ENCODE assay signal across 1 cellular context in the genomic region with DNA sequence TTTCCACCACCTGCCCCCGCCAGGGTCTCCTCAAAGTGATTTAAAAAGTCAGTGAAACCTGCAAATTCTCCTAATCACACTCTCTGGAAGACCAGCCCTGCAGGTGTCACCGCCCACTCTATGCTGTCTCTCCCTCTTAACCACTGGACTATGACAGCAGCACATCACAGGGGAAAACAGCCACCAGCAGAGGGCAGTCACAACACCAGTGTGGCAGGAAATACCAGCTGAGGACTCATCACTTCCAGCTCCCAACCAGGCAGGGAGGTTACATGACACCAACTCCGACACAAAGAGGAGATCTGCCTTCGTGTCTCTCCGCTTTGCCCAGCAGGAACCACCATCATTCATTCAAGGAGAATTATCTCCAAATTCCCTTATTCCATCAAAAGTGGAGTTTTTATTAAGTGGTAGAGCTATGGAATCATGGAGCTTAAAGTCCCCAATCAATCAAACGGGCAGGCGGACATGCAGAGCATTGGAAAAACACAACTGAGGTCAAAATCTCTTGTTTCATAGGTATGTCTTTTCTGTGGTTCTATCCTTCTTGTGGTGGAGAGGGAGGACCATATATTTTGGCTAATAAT.
TF ChIP-seq lines count a peak whose summit lies in the region.

No MANE protein-coding gene starts in this region.

TF ChIP-seq in GM12878, 131 proteins besides CTCF, POLR2A, EP300 and RAD21 (continued from another document):
- TF ChIP-seq, protein P1, sequence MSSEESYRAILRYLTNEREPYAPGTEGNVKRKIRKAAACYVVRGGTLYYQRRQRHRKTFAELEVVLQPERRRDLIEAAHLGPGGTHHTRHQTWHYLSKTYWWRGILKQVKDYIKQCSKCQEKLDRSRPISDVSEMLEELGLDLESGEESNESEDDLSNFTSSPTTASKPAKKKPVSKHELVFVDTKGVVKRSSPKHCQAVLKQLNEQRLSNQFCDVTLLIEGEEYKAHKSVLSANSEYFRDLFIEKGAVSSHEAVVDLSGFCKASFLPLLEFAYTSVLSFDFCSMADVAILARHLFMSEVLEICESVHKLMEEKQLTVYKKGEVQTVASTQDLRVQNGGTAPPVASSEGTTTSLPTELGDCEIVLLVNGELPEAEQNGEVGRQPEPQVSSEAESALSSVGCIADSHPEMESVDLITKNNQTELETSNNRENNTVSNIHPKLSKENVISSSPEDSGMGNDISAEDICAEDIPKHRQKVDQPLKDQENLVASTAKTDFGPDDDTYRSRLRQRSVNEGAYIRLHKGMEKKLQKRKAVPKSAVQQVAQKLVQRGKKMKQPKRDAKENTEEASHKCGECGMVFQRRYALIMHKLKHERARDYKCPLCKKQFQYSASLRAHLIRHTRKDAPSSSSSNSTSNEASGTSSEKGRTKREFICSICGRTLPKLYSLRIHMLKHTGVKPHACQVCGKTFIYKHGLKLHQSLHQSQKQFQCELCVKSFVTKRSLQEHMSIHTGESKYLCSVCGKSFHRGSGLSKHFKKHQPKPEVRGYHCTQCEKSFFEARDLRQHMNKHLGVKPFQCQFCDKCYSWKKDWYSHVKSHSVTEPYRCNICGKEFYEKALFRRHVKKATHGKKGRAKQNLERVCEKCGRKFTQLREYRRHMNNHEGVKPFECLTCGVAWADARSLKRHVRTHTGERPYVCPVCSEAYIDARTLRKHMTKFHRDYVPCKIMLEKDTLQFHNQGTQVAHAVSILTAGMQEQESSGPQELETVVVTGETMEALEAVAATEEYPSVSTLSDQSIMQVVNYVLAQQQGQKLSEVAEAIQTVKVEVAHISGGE (CRISPR knock-in tag; IDR thresholded peaks at IDR 0.05), result no peak
- TF ChIP-seq RUNX3 (IDR thresholded peaks at IDR 0.05; ENCODE audit: low read length) (peak; percentile 60), IKZF2 (IDR thresholded peaks at IDR 0.05) (peak; percentile 72 to 75), ZNF217 (IDR thresholded peaks at IDR 0.05) (no peak), TCF3 (IDR thresholded peaks at IDR 0.05; ENCODE audit: borderline replicate concordance, insufficient read depth, low read depth, low read length) (peak; percentile 34; the same call in 1 of the 2 replicates), PAX5 (IDR thresholded peaks at IDR 0.05; ENCODE audit: borderline replicate concordance, low read depth, low read length) (peak; percentile 84; the same call in 1 of the 2 replicates), MEF2B (IDR thresholded peaks at IDR 0.05; ENCODE audit: partially characterized antibody, poor library complexity, severe bottlenecking) (no peak), CREB1 (IDR thresholded peaks at IDR 0.05; ENCODE audit: low read depth) (0 out of 2 replicates have a peak, but pooled peaks have one; percentile 37), TBL1XR1 (IDR thresholded peaks at IDR 0.05; ENCODE audit: low read depth, low read length) (0 out of 2 replicates have a peak, but pooled peaks have one; percentile 38), LARP7 (IDR thresholded peaks at IDR 0.05) (0 out of 2 replicates have a peak, but pooled peaks have one; percentile 34), BACH1 (IDR thresholded peaks at IDR 0.05; ENCODE audit: borderline replicate concordance) (0 out of 2 replicates have a peak, but pooled peaks have one; percentile 18), EGR1 (IDR thresholded peaks at IDR 0.05; ENCODE audit: borderline replicate concordance in 1 of 2, low read depth in 2 of 2, low read length in 2 of 2) (peak in 1 of 2 experiments; percentile 70; a peak in 1 of 3 replicates), RAD51 (IDR thresholded peaks at IDR 0.05) (no peak), EED (IDR thresholded peaks at IDR 0.05; ENCODE audit: low read depth) (peak; percentile 53), DPF2 (IDR thresholded peaks at IDR 0.05) (peak; percentile 23; the same call in 1 of the 2 replicates), ZNF24 (IDR thresholded peaks at IDR 0.05) (peak; percentile 35; the same call in 1 of the 2 replicates), YY1 (IDR thresholded peaks at IDR 0.05; ENCODE audit: low read depth, low read length) (peak; percentile 62; the same call in 1 of the 2 replicates), GATAD2B (conservative IDR thresholded peaks at IDR 0.05; ENCODE audit: low read depth) (no peak), RELA (IDR thresholded peaks at IDR 0.05; ENCODE audit: borderline replicate concordance, partially characterized antibody) (peak; percentile 30)
- TF ChIP-seq, protein P2, sequence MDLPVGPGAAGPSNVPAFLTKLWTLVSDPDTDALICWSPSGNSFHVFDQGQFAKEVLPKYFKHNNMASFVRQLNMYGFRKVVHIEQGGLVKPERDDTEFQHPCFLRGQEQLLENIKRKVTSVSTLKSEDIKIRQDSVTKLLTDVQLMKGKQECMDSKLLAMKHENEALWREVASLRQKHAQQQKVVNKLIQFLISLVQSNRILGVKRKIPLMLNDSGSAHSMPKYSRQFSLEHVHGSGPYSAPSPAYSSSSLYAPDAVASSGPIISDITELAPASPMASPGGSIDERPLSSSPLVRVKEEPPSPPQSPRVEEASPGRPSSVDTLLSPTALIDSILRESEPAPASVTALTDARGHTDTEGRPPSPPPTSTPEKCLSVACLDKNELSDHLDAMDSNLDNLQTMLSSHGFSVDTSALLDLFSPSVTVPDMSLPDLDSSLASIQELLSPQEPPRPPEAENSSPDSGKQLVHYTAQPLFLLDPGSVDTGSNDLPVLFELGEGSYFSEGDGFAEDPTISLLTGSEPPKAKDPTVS (IDR thresholded peaks at IDR 0.05; ENCODE audit: low read depth, low read length), result no peak
- TF ChIP-seq, protein P3, sequence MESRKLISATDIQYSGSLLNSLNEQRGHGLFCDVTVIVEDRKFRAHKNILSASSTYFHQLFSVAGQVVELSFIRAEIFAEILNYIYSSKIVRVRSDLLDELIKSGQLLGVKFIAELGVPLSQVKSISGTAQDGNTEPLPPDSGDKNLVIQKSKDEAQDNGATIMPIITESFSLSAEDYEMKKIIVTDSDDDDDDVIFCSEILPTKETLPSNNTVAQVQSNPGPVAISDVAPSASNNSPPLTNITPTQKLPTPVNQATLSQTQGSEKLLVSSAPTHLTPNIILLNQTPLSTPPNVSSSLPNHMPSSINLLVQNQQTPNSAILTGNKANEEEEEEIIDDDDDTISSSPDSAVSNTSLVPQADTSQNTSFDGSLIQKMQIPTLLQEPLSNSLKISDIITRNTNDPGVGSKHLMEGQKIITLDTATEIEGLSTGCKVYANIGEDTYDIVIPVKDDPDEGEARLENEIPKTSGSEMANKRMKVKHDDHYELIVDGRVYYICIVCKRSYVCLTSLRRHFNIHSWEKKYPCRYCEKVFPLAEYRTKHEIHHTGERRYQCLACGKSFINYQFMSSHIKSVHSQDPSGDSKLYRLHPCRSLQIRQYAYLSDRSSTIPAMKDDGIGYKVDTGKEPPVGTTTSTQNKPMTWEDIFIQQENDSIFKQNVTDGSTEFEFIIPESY (IDR thresholded peaks at IDR 0.05), result peak; percentile 59; the same call in 1 of the 2 replicates
- TF ChIP-seq, protein P4, sequence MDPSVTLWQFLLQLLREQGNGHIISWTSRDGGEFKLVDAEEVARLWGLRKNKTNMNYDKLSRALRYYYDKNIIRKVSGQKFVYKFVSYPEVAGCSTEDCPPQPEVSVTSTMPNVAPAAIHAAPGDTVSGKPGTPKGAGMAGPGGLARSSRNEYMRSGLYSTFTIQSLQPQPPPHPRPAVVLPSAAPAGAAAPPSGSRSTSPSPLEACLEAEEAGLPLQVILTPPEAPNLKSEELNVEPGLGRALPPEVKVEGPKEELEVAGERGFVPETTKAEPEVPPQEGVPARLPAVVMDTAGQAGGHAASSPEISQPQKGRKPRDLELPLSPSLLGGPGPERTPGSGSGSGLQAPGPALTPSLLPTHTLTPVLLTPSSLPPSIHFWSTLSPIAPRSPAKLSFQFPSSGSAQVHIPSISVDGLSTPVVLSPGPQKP (IDR thresholded peaks at IDR 0.05; ENCODE audit: low read depth, low read length), result no peak
